27 cellular contexts compared by ENCODE assay signal in genomic region chr2:117486081-117486480, GRCh38.
"Had no signal": no experiment of that assay in that cellular context is flagged by ENCODE, and none has a peak within 500 bp of the region (broad histone marks: within the 10 kb centered on the region; RNA-seq: fewer than 3 reads in every experiment).

No MANE protein-coding gene starts in this region.

- H3K9ac ChIP-seq: parathyroid adenoma had no signal

- H3K27me3 ChIP-seq: neutrophil, ovary, right lobe of liver, sigmoid colon, stomach, thyroid gland, tibial nerve, upper lobe of left lung, vagina had no signal

- H3K27ac ChIP-seq: neutrophil, ovary, parathyroid adenoma, psoas muscle, right lobe of liver, sigmoid colon, stomach, thoracic aorta, thyroid gland, tibial nerve, upper lobe of left lung, vagina had no signal

- H3K4me1 Mint-ChIP-seq: natural killer cell; nephron; stimulated activated effector memory CD8-positive, alpha-beta T cell treated with anti-CD3 and anti-CD28 coated beads, Interleukin-12 subunit alpha, Interleukin-12 subunit beta, amount 100 ng/mL, for 72 hours; stimulated activated naive B cell treated with anti-CD40 and anti-IgM and Interleukin-4, amounts not matched to agents 10 μg/mL and 1 μg/mL and 100 μg/mL, for 72 hours had no signal

- H3K4me3 Mint-ChIP-seq: natural killer cell; nephron; stimulated activated effector memory CD8-positive, alpha-beta T cell treated with anti-CD3 and anti-CD28 coated beads, Interleukin-12 subunit alpha, Interleukin-12 subunit beta, amount 100 ng/mL, for 72 hours; stimulated activated naive B cell treated with anti-CD40 and anti-IgM and Interleukin-4, amounts not matched to agents 10 μg/mL and 1 μg/mL and 100 μg/mL, for 72 hours; stimulated activated naive CD8-positive, alpha-beta T cell treated with anti-CD3 and anti-CD28 coated beads, Interleukin-15, Interleukin-2, amounts not matched to agents 100 ng/mL and 50 ng/mL, for 24 hours had no signal

- H3K9me3 ChIP-seq: neutrophil, ovary, psoas muscle, right lobe of liver, sigmoid colon, thoracic aorta, thyroid gland, vagina had no signal

- DNase-seq: natural killer cell; nucleus accumbens; ovary; psoas muscle; right cardiac atrium; right lobe of liver; sigmoid colon; small intestine; stimulated activated CD4-positive, alpha-beta T cell treated with anti-CD3 and anti-CD28 coated beads, Interleukin-15, amount 100 ng/mL, for 24 hours; stimulated activated CD4-positive, alpha-beta T cell treated with anti-CD3 and anti-CD28 coated beads, Interleukin-2, amount 100 ng/mL, for 24 hours; stimulated activated CD4-positive, alpha-beta T cell treated with anti-CD3 and anti-CD28 coated beads, Interleukin-2, amount 100 ng/mL, for 48 hours; stimulated activated CD4-positive, alpha-beta T cell treated with anti-CD3 and anti-CD28 coated beads, Interleukin-4, amount 100 ng/mL, for 24 hours; stimulated activated naive B cell treated with anti-CD40 and anti-IgM and Interleukin-4, amounts not matched to agents 10 μg/mL and 1 μg/mL and 100 μg/mL, for 72 hours; stimulated activated naive CD4-positive, alpha-beta T cell treated with Interleukin-2 at 50 U/mL for 16 hours; stomach; thyroid gland; trophoblast cell; upper lobe of left lung had no signal

- H3K36me3 Mint-ChIP-seq: natural killer cell; stimulated activated effector memory CD8-positive, alpha-beta T cell treated with anti-CD3 and anti-CD28 coated beads, Interleukin-12 subunit alpha, Interleukin-12 subunit beta, amount 100 ng/mL, for 72 hours; stimulated activated naive B cell treated with anti-CD40 and anti-IgM and Interleukin-4, amounts not matched to agents 10 μg/mL and 1 μg/mL and 100 μg/mL, for 72 hours had no signal

- H3K4me1 ChIP-seq: parathyroid adenoma, psoas muscle, right lobe of liver, sigmoid colon, stomach, thyroid gland, tibial nerve, upper lobe of left lung, vagina had no signal

- H2AFZ ChIP-seq: parathyroid adenoma had no signal

- H3K4me3 ChIP-seq: ovary, psoas muscle, right lobe of liver, sigmoid colon, stomach, thoracic aorta, thyroid gland, tibial nerve, upper lobe of left lung, vagina had no signal

- ATAC-seq: natural killer cell; psoas muscle; right cardiac atrium; right lobe of liver; stimulated activated effector memory CD8-positive, alpha-beta T cell treated with anti-CD3 and anti-CD28 coated beads, Interleukin-12 subunit alpha, Interleukin-12 subunit beta, amount 100 ng/mL, for 72 hours; stimulated activated naive B cell treated with anti-CD40 and anti-IgM and Interleukin-4, amounts not matched to agents 10 μg/mL and 1 μg/mL and 100 μg/mL, for 72 hours had no signal

- H3K27ac Mint-ChIP-seq: natural killer cell; nephron; progenitor cell of endocrine pancreas; stimulated activated effector memory CD8-positive, alpha-beta T cell treated with anti-CD3 and anti-CD28 coated beads, Interleukin-12 subunit alpha, Interleukin-12 subunit beta, amount 100 ng/mL, for 72 hours; stimulated activated naive B cell treated with anti-CD40 and anti-IgM and Interleukin-4, amounts not matched to agents 10 μg/mL and 1 μg/mL and 100 μg/mL, for 72 hours; stimulated activated naive CD8-positive, alpha-beta T cell treated with anti-CD3 and anti-CD28 coated beads, Interleukin-15, Interleukin-2, amounts not matched to agents 100 ng/mL and 50 ng/mL, for 24 hours had no signal

- H3K36me3 ChIP-seq: neutrophil, ovary, right lobe of liver, sigmoid colon, stomach, thoracic aorta, thyroid gland, tibial nerve, upper lobe of left lung, vagina had no signal

- H3K79me2 ChIP-seq: parathyroid adenoma had no signal

- H3K27me3 Mint-ChIP-seq: progenitor cell of endocrine pancreas; stimulated activated naive B cell treated with anti-CD40 and anti-IgM and Interleukin-4, amounts not matched to agents 10 μg/mL and 1 μg/mL and 100 μg/mL, for 72 hours; stimulated activated naive CD8-positive, alpha-beta T cell treated with anti-CD3 and anti-CD28 coated beads, Interleukin-15, Interleukin-2, amounts not matched to agents 100 ng/mL and 50 ng/mL, for 24 hours had no signal
